Comparison of ENCODE assay signal across 1 cellular context in the genomic region with DNA sequence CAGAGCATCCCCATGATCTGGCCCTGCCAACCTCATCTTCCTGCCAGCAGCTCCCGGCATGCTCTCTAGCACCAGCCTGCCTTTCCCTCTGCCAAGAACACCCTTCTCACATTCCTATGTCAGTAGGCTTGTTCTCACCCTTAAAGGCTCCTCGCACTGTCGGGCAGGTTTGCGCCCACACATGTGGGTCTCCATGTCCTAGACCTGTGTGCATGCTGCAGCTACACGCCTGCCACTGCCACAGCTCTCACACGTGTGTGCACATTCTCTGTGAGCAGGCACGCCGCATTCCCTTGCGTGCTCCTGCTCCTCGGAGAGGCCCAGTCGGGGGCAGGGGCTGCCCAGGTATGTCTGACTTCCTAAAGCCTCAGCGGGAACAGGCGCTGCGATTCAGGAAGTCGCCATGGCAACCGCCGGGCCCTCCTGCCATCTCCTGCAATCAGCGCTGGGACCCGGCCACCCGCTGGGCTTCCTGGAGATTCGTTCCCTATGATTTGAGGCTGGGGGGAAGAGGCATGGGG.
TF ChIP-seq lines count a peak whose summit lies in the region.

No MANE protein-coding gene starts in this region.

TF ChIP-seq in K562, 482 proteins besides CTCF, POLR2A, EP300 and RAD21:
- TF ChIP-seq, protein P1, sequence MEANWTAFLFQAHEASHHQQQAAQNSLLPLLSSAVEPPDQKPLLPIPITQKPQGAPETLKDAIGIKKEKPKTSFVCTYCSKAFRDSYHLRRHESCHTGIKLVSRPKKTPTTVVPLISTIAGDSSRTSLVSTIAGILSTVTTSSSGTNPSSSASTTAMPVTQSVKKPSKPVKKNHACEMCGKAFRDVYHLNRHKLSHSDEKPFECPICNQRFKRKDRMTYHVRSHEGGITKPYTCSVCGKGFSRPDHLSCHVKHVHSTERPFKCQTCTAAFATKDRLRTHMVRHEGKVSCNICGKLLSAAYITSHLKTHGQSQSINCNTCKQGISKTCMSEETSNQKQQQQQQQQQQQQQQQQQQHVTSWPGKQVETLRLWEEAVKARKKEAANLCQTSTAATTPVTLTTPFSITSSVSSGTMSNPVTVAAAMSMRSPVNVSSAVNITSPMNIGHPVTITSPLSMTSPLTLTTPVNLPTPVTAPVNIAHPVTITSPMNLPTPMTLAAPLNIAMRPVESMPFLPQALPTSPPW (CRISPR knock-in tag; IDR thresholded peaks at IDR 0.05): no peak
- TF ChIP-seq ESRRB (CRISPR knock-in tag; IDR thresholded peaks at IDR 0.05; ENCODE audit: borderline replicate concordance): no peak
- TF ChIP-seq RFX1 (IDR thresholded peaks at IDR 0.05): peak; percentile 74
